ENCODE assay signal across 29 cellular contexts in genomic region chr17:34547453-34548063, GRCh38. TPM values are rescaled to one million over a fixed set of nuclear protein-coding genes. Genes with fewer than 3 reads are reported as not detected.
"Had no signal": no experiment of that assay in that cellular context is flagged by ENCODE, and none has a peak within 500 bp of the region (broad histone marks: within the 10 kb centered on the region; RNA-seq: fewer than 3 reads in every experiment).

No MANE protein-coding gene starts in this region.

- H3K4me3 ChIP-seq: dorsolateral prefrontal cortex, esophagus squamous epithelium, heart right ventricle, lung, ovary, psoas muscle, skin epidermis, spleen, testis, tibial artery had no signal

- H3K36me3 ChIP-seq: esophagus squamous epithelium, heart right ventricle, ovary, spleen, tibial artery had no signal

- H3K4me1 Mint-ChIP-seq: memory B cell; stimulated activated memory B cell treated with anti-CD40 and anti-IgM and Interleukin-4, amounts not matched to agents 10 μg/mL and 1 μg/mL and 100 μg/mL, for 72 hours had no signal

- H3K4me1 ChIP-seq: esophagus squamous epithelium, heart right ventricle, psoas muscle, spleen, testis, tibial artery had no signal

- H3K36me3 Mint-ChIP-seq: memory B cell; natural killer cell; stimulated activated memory B cell treated with anti-CD40 and anti-IgM and Interleukin-4, amounts not matched to agents 10 μg/mL and 1 μg/mL and 100 μg/mL, for 72 hours; type B pancreatic cell had no signal

- H3K9me3 ChIP-seq: esophagus squamous epithelium, heart right ventricle, ovary, psoas muscle, spleen, testis, tibial artery had no signal

- H3K27me3 ChIP-seq: ovary, testis had no signal

- H3K4me3 Mint-ChIP-seq: memory B cell; natural killer cell; stimulated activated memory B cell treated with anti-CD40 and anti-IgM and Interleukin-4, amounts not matched to agents 10 μg/mL and 1 μg/mL and 100 μg/mL, for 72 hours; type B pancreatic cell had no signal

- H3K27ac Mint-ChIP-seq: memory B cell; natural killer cell; stimulated activated memory B cell treated with anti-CD40 and anti-IgM and Interleukin-4, amounts not matched to agents 10 μg/mL and 1 μg/mL and 100 μg/mL, for 72 hours; type B pancreatic cell had no signal

- DNase-seq: dorsolateral prefrontal cortex; effector CD4-positive, alpha-beta T cell; esophagus squamous epithelium; foreskin melanocyte; glutamatergic neuron; heart right ventricle; hippocampal formation; kidney; natural killer cell; occipital lobe; ovary; psoas muscle; right cardiac atrium; spleen; stimulated activated CD4-positive, alpha-beta T cell treated with anti-CD3 and anti-CD28 coated beads, Interleukin-4, amount 100 ng/mL, for 4 hours; stimulated activated naive CD8-positive, alpha-beta T cell treated with anti-CD3 and anti-CD28 coated beads, Interleukin-15, Interleukin-2, amounts not matched to agents 100 U/mL and 50 U/mL, for 24 hours; substantia nigra; testis; tibial artery had no signal

- ATAC-seq: heart right ventricle; left lobe of liver; natural killer cell; psoas muscle; right cardiac atrium; stimulated activated memory B cell treated with anti-CD40 and anti-IgM and Interleukin-4, amounts not matched to agents 10 μg/mL and 1 μg/mL and 100 μg/mL, for 72 hours; stimulated activated naive CD8-positive, alpha-beta T cell treated with anti-CD3 and anti-CD28 coated beads, Interleukin-15, Interleukin-2, amounts not matched to agents 100 U/mL and 50 U/mL, for 24 hours had no signal

- H3K9me3 Mint-ChIP-seq: memory B cell; natural killer cell; stimulated activated memory B cell treated with anti-CD40 and anti-IgM and Interleukin-4, amounts not matched to agents 10 μg/mL and 1 μg/mL and 100 μg/mL, for 72 hours; type B pancreatic cell had no signal

- H3K27ac ChIP-seq: dorsolateral prefrontal cortex, esophagus squamous epithelium, heart right ventricle, ovary, psoas muscle, spleen, testis, tibial artery had no signal

RNA-seq across cellular contexts. Expression of gene TMEM132E, which starts 31.8 kb away (rescaled TPM):
- total RNA-seq: endothelial cell of umbilical vein, epithelial cell of proximal tubule, mononuclear cell, renal cortical epithelial cell had no signal
